ENCODE assay signal across 35 cellular contexts in genomic region chr10:45243261-45243660, GRCh38.
"Had no signal": no experiment of that assay in that cellular context is flagged by ENCODE, and none has a peak within 500 bp of the region (broad histone marks: within the 10 kb centered on the region; RNA-seq: fewer than 3 reads in every experiment).

No MANE protein-coding gene starts in this region.

- H3K27ac ChIP-seq: adrenal gland, body of pancreas, brain microvascular endothelial cell, breast epithelium, VCaP had no signal

- H3K36me3 ChIP-seq: adrenal gland, brain microvascular endothelial cell, breast epithelium had no signal

- H3K36me3 Mint-ChIP-seq: activated CD4-positive, alpha-beta memory T cell treated with anti-CD3 and anti-CD28 coated beads for 36 hours; activated naive CD4-positive, alpha-beta T cell treated with anti-CD3 and anti-CD28 coated beads, Interleukin-2, amount 50 U/mL, for 72 hours; activated naive CD8-positive, alpha-beta T cell treated with anti-CD3 and anti-CD28 coated beads for 36 hours had no signal

- H3K4me3 ChIP-seq: adrenal gland, body of pancreas, breast epithelium had no signal

- H3K4me3 Mint-ChIP-seq: activated B cell treated with CpG ODN at 0.5 μM for 24 hours; activated CD4-positive, alpha-beta memory T cell treated with anti-CD3 and anti-CD28 coated beads for 36 hours; activated CD4-positive, alpha-beta T cell treated with anti-CD3 and anti-CD28 coated beads, Interleukin-2, amount 10 ng/mL, durations not matched to agents 24 days and 14 days; activated CD8-positive, alpha-beta T cell treated with anti-CD3 and anti-CD28 coated beads for 36 hours; activated naive CD4-positive, alpha-beta T cell treated with anti-CD3 and anti-CD28 coated beads for 36 hours; activated naive CD8-positive, alpha-beta T cell treated with anti-CD3 and anti-CD28 coated beads for 36 hours; activated T-cell treated with anti-CD3 and anti-CD28 coated beads, Interleukin-2, amount 50 U/mL, for 4 hours; activated T-cell treated with anti-CD3 and anti-CD28 coated beads, Interleukin-2, amount 50 U/mL, for 72 hours; activated T-helper 1 cell treated with anti-CD3 and anti-CD28 coated beads, Interleukin-12 subunit alpha, Interleukin-12 subunit beta, Interleukin-2, Interleukin-4 antibody, amounts not matched to agents 30 ng/mL and 10 ng/mL and 1 ng/mL, durations not matched to agents 14 hours and 24 hours and 36 hours; activated T-helper 17 cell treated with anti-CD3 and anti-CD28 coated beads, Interleukin-2, amount 50 U/mL, for 72 hours; T-helper 2 cell treated with Interferon-gamma antibody and Interleukin-4, amounts not matched to agents 5 μg/mL and 100 μg/mL, for 36 hours had no signal

- H3K9me3 ChIP-seq: adrenal gland, body of pancreas, breast epithelium had no signal

- H3K4me1 Mint-ChIP-seq: activated B cell treated with CpG ODN at 0.5 μM for 24 hours; activated T-helper 17 cell treated with anti-CD3 and anti-CD28 coated beads, Interleukin-2, amount 50 U/mL, for 72 hours had no signal

- H3K27me3 ChIP-seq: adrenal gland, body of pancreas, breast epithelium had no signal

- H3K27me3 Mint-ChIP-seq: activated B cell treated with CpG ODN at 0.5 μM for 24 hours; activated CD4-positive, alpha-beta memory T cell treated with anti-CD3 and anti-CD28 coated beads for 36 hours; activated CD8-positive, alpha-beta T cell treated with anti-CD3 and anti-CD28 coated beads for 36 hours; activated naive CD8-positive, alpha-beta T cell treated with anti-CD3 and anti-CD28 coated beads for 36 hours; activated T-helper 17 cell treated with anti-CD3 and anti-CD28 coated beads, Interleukin-2, amount 50 U/mL, for 72 hours had no signal

- H3K4me1 ChIP-seq: adrenal gland, body of pancreas, breast epithelium had no signal

- ATAC-seq: activated CD8-positive, alpha-beta T cell treated with anti-CD3 and anti-CD28 coated beads for 36 hours; activated naive CD4-positive, alpha-beta T cell treated with anti-CD3 and anti-CD28 coated beads, Interleukin-2, amount 50 U/mL, for 72 hours; activated T-cell treated with anti-CD3 and anti-CD28 coated beads, Interleukin-2, amount 50 U/mL, for 4 hours; activated T-cell treated with anti-CD3 and anti-CD28 coated beads, Interleukin-2, amount 50 U/mL, for 72 hours; activated T-helper 17 cell treated with anti-CD3 and anti-CD28 coated beads, Interleukin-2, amount 50 U/mL, for 72 hours; body of pancreas had no signal

- DNase-seq: activated B cell treated with CpG ODN at 0.5 μM for 24 hours; activated CD4-positive, alpha-beta memory T cell treated with anti-CD3 and anti-CD28 coated beads for 36 hours; activated CD4-positive, alpha-beta T cell treated with anti-CD3 and anti-CD28 coated beads for 4 hours; activated CD4-positive, alpha-beta T cell treated with anti-CD3 and anti-CD28 coated beads, Interleukin-2, amount 10 ng/mL, durations not matched to agents 24 days and 14 days; activated CD4-positive, alpha-beta T cell treated with anti-CD3 and anti-CD28 coated beads, Interleukin-2, amount 50 U/mL, for 1 hour; activated CD4-positive, alpha-beta T cell treated with anti-CD3 and anti-CD28 coated beads, Interleukin-2, amount 50 U/mL, for 4 hours; activated CD4-positive, CD25-positive, alpha-beta regulatory T cell treated with anti-CD3 and anti-CD28 coated beads, Interleukin-2, amount 50 U/mL, for 72 hours; activated CD8-positive, alpha-beta memory T cell treated with anti-CD3 and anti-CD28 coated beads, Interleukin-2, amount 50 U/mL, for 4 hours; activated CD8-positive, alpha-beta T cell treated with anti-CD3 and anti-CD28 coated beads for 36 hours; activated effector memory CD4-positive, alpha-beta T cell treated with anti-CD3 and anti-CD28 coated beads, Interleukin-2, amount 50 U/mL, for 16 hours; activated gamma-delta T cell treated with Interleukin-2 at 50 U/mL for 16 hours; activated naive CD4-positive, alpha-beta T cell; activated naive CD4-positive, alpha-beta T cell treated with anti-CD3 and anti-CD28 coated beads for 36 hours; activated naive CD4-positive, alpha-beta T cell treated with anti-CD3 and anti-CD28 coated beads, Interleukin-2, amount 50 U/mL, for 16 hours; activated naive CD8-positive, alpha-beta T cell treated with anti-CD3 and anti-CD28 coated beads for 36 hours; activated T-cell treated with anti-CD3 and anti-CD28 coated beads for 4 hours; activated T-cell treated with anti-CD3 and anti-CD28 coated beads, Interleukin-2, amount 50 U/mL, for 1 hour; activated T-cell treated with anti-CD3 and anti-CD28 coated beads, Interleukin-2, amount 50 U/mL, for 4 hours; activated T-cell treated with anti-CD3 and anti-CD28 coated beads, Interleukin-2, amount 50 U/mL, for 72 hours; adrenal gland; amniotic stem cell; aorta; body of pancreas; brain microvascular endothelial cell; central memory CD4-positive, alpha-beta T cell; T-helper 2 cell; T-helper 9 cell had no signal

- FAIRE-seq: astrocyte, TTC549 had no signal

- H3K9me3 Mint-ChIP-seq: activated B cell treated with CpG ODN at 0.5 μM for 24 hours; activated CD4-positive, alpha-beta memory T cell treated with anti-CD3 and anti-CD28 coated beads for 36 hours; activated CD4-positive, alpha-beta T cell treated with anti-CD3 and anti-CD28 coated beads, Interleukin-2, amount 10 ng/mL, durations not matched to agents 24 days and 14 days; activated CD8-positive, alpha-beta T cell treated with anti-CD3 and anti-CD28 coated beads for 36 hours; activated naive CD4-positive, alpha-beta T cell treated with anti-CD3 and anti-CD28 coated beads for 36 hours; activated naive CD4-positive, alpha-beta T cell treated with anti-CD3 and anti-CD28 coated beads, Interleukin-2, amount 50 U/mL, for 72 hours; activated naive CD8-positive, alpha-beta T cell treated with anti-CD3 and anti-CD28 coated beads for 36 hours; activated T-cell treated with anti-CD3 and anti-CD28 coated beads, Interleukin-2, amount 50 U/mL, for 4 hours; activated T-cell treated with anti-CD3 and anti-CD28 coated beads, Interleukin-2, amount 50 U/mL, for 72 hours; activated T-helper 1 cell treated with anti-CD3 and anti-CD28 coated beads, Interleukin-12 subunit alpha, Interleukin-12 subunit beta, Interleukin-2, Interleukin-4 antibody, amounts not matched to agents 30 ng/mL and 10 ng/mL and 1 ng/mL, durations not matched to agents 14 hours and 24 hours and 36 hours; activated T-helper 17 cell treated with anti-CD3 and anti-CD28 coated beads, Interleukin-2, amount 50 U/mL, for 72 hours; T-helper 2 cell treated with Interferon-gamma antibody and Interleukin-4, amounts not matched to agents 5 μg/mL and 100 μg/mL, for 36 hours had no signal

- H3K27ac Mint-ChIP-seq: activated B cell treated with CpG ODN at 0.5 μM for 24 hours; activated CD4-positive, alpha-beta memory T cell treated with anti-CD3 and anti-CD28 coated beads for 36 hours; activated CD4-positive, alpha-beta T cell treated with anti-CD3 and anti-CD28 coated beads, Interleukin-2, amount 10 ng/mL, durations not matched to agents 24 days and 14 days; activated CD8-positive, alpha-beta T cell treated with anti-CD3 and anti-CD28 coated beads for 36 hours; activated naive CD4-positive, alpha-beta T cell treated with anti-CD3 and anti-CD28 coated beads for 36 hours; activated naive CD4-positive, alpha-beta T cell treated with anti-CD3 and anti-CD28 coated beads, Interleukin-2, amount 50 U/mL, for 72 hours; activated naive CD8-positive, alpha-beta T cell treated with anti-CD3 and anti-CD28 coated beads for 36 hours; activated T-cell treated with anti-CD3 and anti-CD28 coated beads, Interleukin-2, amount 50 U/mL, for 72 hours; activated T-helper 1 cell treated with anti-CD3 and anti-CD28 coated beads, Interleukin-12 subunit alpha, Interleukin-12 subunit beta, Interleukin-2, Interleukin-4 antibody, amounts not matched to agents 30 ng/mL and 10 ng/mL and 1 ng/mL, durations not matched to agents 14 hours and 24 hours and 36 hours; activated T-helper 17 cell treated with anti-CD3 and anti-CD28 coated beads, Interleukin-2, amount 50 U/mL, for 72 hours; T-helper 2 cell treated with Interferon-gamma antibody and Interleukin-4, amounts not matched to agents 5 μg/mL and 100 μg/mL, for 36 hours had no signal
